ENCODE assay signal across 1 cellular context in genomic region chr12:93356214-93356613, GRCh38.
TF ChIP-seq lines count a peak whose summit lies in the region.

No MANE protein-coding gene starts in this region.

TF ChIP-seq in K562, 482 proteins besides CTCF, POLR2A, EP300 and RAD21 (continued from another document and continues in another):
- TF ChIP-seq MLLT1 (IDR thresholded peaks at IDR 0.05) (no peak), ZZZ3 (IDR thresholded peaks at IDR 0.05) (no peak), FOXK2 (conservative IDR thresholded peaks at IDR 0.05 in 1 of 2, IDR thresholded peaks at IDR 0.05 in 1 of 2; ENCODE audit: low read depth in 2 of 2) (no peak), ARID3A (IDR thresholded peaks at IDR 0.05; ENCODE audit: borderline replicate concordance, low read depth, low read length) (no peak), ZKSCAN1 (IDR thresholded peaks at IDR 0.05; ENCODE audit: low read depth, low read length) (no peak), SNIP1 (IDR thresholded peaks at IDR 0.05; ENCODE audit: low read depth) (no peak), SMARCC2 (IDR thresholded peaks at IDR 0.05; ENCODE audit: low read depth) (no peak), ZBTB49 (CRISPR knock-in tag; IDR thresholded peaks at IDR 0.05; ENCODE audit: borderline replicate concordance) (no peak), KDM1A (IDR thresholded peaks at IDR 0.05) (no peak), KDM2B (CRISPR knock-in tag; IDR thresholded peaks at IDR 0.05) (no peak), ETV5 (CRISPR knock-in tag; IDR thresholded peaks at IDR 0.05; ENCODE audit: low read depth) (no peak), MTA1 (IDR thresholded peaks at IDR 0.05; ENCODE audit: borderline replicate concordance) (no peak), CHD2 (IDR thresholded peaks at IDR 0.05; ENCODE audit: low read depth, low read length) (no peak), ZNF76 (CRISPR knock-in tag; IDR thresholded peaks at IDR 0.05; ENCODE audit: borderline replicate concordance) (no peak), CREM (IDR thresholded peaks at IDR 0.05; ENCODE audit: low read depth) (peak; percentile 74), THRB (CRISPR knock-in tag; conservative IDR thresholded peaks at IDR 0.05) (no peak), TFE3 (CRISPR knock-in tag; IDR thresholded peaks at IDR 0.05) (no peak), MAX (CRISPR knock-in tag; IDR thresholded peaks at IDR 0.05) (peak; percentile 82), NCOA1 (IDR thresholded peaks at IDR 0.05; ENCODE audit: low read depth) (no peak), ZFP1 (CRISPR knock-in tag; IDR thresholded peaks at IDR 0.05) (no peak), KLF6 (CRISPR knock-in tag; IDR thresholded peaks at IDR 0.05; ENCODE audit: borderline replicate concordance) (no peak), ATF2 (CRISPR knock-in tag; IDR thresholded peaks at IDR 0.05) (no peak), HMGN3 (IDR thresholded peaks at IDR 0.05; ENCODE audit: borderline replicate concordance, extremely low read depth, insufficient read length, low read depth, low read length) (no peak), ZNF217 (CRISPR knock-in tag; IDR thresholded peaks at IDR 0.05) (no peak), LEF1 (IDR thresholded peaks at IDR 0.05) (no peak), EGR1 (conservative IDR thresholded peaks at IDR 0.05) (no peak), L3MBTL2 (IDR thresholded peaks at IDR 0.05) (peak; percentile 65), PKNOX1 (IDR thresholded peaks at IDR 0.05) (no peak), GABPB1 (CRISPR knock-in tag; IDR thresholded peaks at IDR 0.05) (no peak), OTX1 (CRISPR knock-in tag; IDR thresholded peaks at IDR 0.05) (no peak), ZNF586 (CRISPR knock-in tag; conservative IDR thresholded peaks at IDR 0.05) (no peak), CBX3 (IDR thresholded peaks at IDR 0.05; ENCODE audit: borderline replicate concordance in 1 of 2, low read length in 2 of 2) (0 out of 3 replicates have a peak, but pooled peaks of 1 of the 2 experiments have one; percentile 46), HNRNPLL (IDR thresholded peaks at IDR 0.05; ENCODE audit: low read depth, low read length, poor library complexity, severe bottlenecking) (no peak), PHF8 (IDR thresholded peaks at IDR 0.05; ENCODE audit: borderline replicate concordance, low read length) (no peak), ZSCAN29 (IDR thresholded peaks at IDR 0.05) (no peak), PHB (CRISPR knock-in tag; IDR thresholded peaks at IDR 0.05) (no peak), E2F3 (CRISPR knock-in tag; IDR thresholded peaks at IDR 0.05) (no peak), ZNF324 (CRISPR knock-in tag; IDR thresholded peaks at IDR 0.05) (no peak), MYC (IDR thresholded peaks at IDR 0.05; ENCODE audit: low read depth, low read length) (peak; percentile 80), MYC (CRISPR knock-in tag; IDR thresholded peaks at IDR 0.05; ENCODE audit: borderline replicate concordance, low read depth) (no peak), NR3C1 (CRISPR knock-in tag; IDR thresholded peaks at IDR 0.05) (no peak), ZC3H4 (CRISPR knock-in tag; IDR thresholded peaks at IDR 0.05; ENCODE audit: borderline replicate concordance) (no peak), CREB1 (IDR thresholded peaks at IDR 0.05) (no peak), CREB1 (CRISPR knock-in tag; IDR thresholded peaks at IDR 0.05) (0 out of 2 replicates have a peak, but pooled peaks have one; percentile 21), SP1 (CRISPR knock-in tag; IDR thresholded peaks at IDR 0.05) (no peak), RFX7 (CRISPR knock-in tag; IDR thresholded peaks at IDR 0.05) (no peak), HES1 (IDR thresholded peaks at IDR 0.05; ENCODE audit: low read depth) (no peak), ZMIZ1 (IDR thresholded peaks at IDR 0.05; ENCODE audit: low read depth in 2 of 2, low read length in 2 of 2) (no peak), MXD1 (CRISPR knock-in tag; IDR thresholded peaks at IDR 0.05; ENCODE audit: borderline replicate concordance, poor library complexity, severe bottlenecking) (no peak), TEAD4 (IDR thresholded peaks at IDR 0.05; ENCODE audit: low read length) (no peak), TEAD4 (CRISPR knock-in tag; IDR thresholded peaks at IDR 0.05; ENCODE audit: borderline replicate concordance) (no peak), PTBP1 (IDR thresholded peaks at IDR 0.05; ENCODE audit: low read depth, low read length) (no peak)
